In the genomic region with DNA sequence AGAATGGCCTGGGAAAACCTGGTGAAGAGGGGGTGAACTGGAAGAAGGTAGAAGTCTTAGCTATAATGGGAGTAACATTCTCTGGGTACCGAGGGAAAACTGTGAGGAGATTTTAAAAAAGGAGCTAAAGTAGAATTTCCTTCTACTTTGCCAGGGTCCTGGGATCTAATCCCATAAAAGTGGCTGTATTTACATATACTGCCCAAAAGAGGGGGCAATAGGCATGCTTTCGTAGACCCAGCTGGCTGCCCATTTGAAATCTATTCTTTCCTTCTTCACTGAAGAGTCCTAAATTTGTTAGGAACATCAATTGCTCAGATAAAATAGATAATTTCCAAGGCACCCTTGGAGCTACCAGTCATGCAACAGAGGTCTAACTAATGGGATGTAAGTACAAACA, we compare ENCODE assay signal across 8 cellular contexts.
DNase-seq lines count a peak whose midpoint lies in the region; ATAC-seq and TF ChIP-seq lines count a peak whose summit lies in the region.

No MANE protein-coding gene starts in this region.

- peaks cover 0 to 55% of the 10 kb centered on the region in 2 donors for H3K36me3 ChIP-seq in gastroesophageal sphincter

- ATAC-seq in gastroesophageal sphincter (no peak), GM18511 (IDR thresholded peaks at IDR 0.05; ENCODE audit: unreplicated experiment) (no peak)

- CTCF ChIA-PET in GM10248 (lab: Yijun Ruan, JAX): interaction anchor here (0.9 to 5.9 kb wide), 24 partner anchors 8 to 638 kb away, joined by 3 to 55 read pairs (median 4); a partner anchor contains a TSS
- CTCF ChIA-PET in RWPE1 (lab: Yijun Ruan, JAX): interaction anchor here (0.5 to 0.9 kb wide), 6 partner anchors 24 to 646 kb away, joined by 3 to 6 read pairs (median 4); no protein-coding TSS in a partner anchor

- DNase-seq in AG09309 (ENCODE audit: low read depth): no peak
- no peak for DNase-seq in GM10248 (ENCODE audit: extremely low spot score)
- peak; percentile 37 for DNase-seq in RWPE1 (ENCODE audit: low spot score)
- no peak for DNase-seq in activated gamma-delta T cell (lab: John Stamatoyannopoulos, UW)
- no peak for DNase-seq in 8988T
- DNase-seq in NCI-H1048 (lab: John Stamatoyannopoulos, UW): no peak

- H3K27ac ChIP-seq in RWPE1 (no peak overlapping the region), gastroesophageal sphincter (no peak overlapping the region)

- no peak for TF ChIP-seq POLR2A in gastroesophageal sphincter (IDR thresholded peaks at IDR 0.05)

- no peaks in the 10 kb centered on the region for H3K4me1 ChIP-seq in gastroesophageal sphincter

- no peak overlapping the region for H3K4me3 ChIP-seq in AG09309 (ENCODE audit: control insufficient read depth, low read depth, low read length)
- H3K4me3 ChIP-seq in gastroesophageal sphincter: no peak overlapping the region

- no peaks in the 10 kb centered on the region for H3K27me3 ChIP-seq in gastroesophageal sphincter

- TF ChIP-seq CTCF in AG09309 (IDR thresholded peaks at IDR 0.05; ENCODE audit: control insufficient read depth, insufficient read depth, low read depth, low read length, missing control alignments): peak; percentile 58
- TF ChIP-seq CTCF in GM10248 (IDR thresholded peaks at IDR 0.05; ENCODE audit: control extremely low read depth, extremely low read depth, low read depth, missing control alignments): peak; percentile 42
- TF ChIP-seq CTCF in RWPE1 (conservative IDR thresholded peaks at IDR 0.05; ENCODE audit: low read depth): peak; percentile 36
- peak in 3 of 4 experiments; percentile 25 to 49 (median 25) for TF ChIP-seq CTCF in gastroesophageal sphincter (IDR thresholded peaks at IDR 0.05)

- no peak for TF ChIP-seq EP300 in gastroesophageal sphincter (IDR thresholded peaks at IDR 0.05)

- WGBS in gastroesophageal sphincter (ENCODE audit: low coverage in 1 of 2), 2 donors: 66 to 78% methylated on average over 2 of the region's 2 CpGs

- H3K9me3 ChIP-seq in gastroesophageal sphincter: no peaks in the 10 kb centered on the region

- POLR2A ChIA-PET in GM10248 (lab: Yijun Ruan, JAX): no interaction called here
- POLR2A ChIA-PET in RWPE1 (lab: Yijun Ruan, JAX; ENCODE audit: low non-redundant PET): interaction anchor here (0.6 kb wide), 1 partner anchor 188 kb away, joined by 3 read pairs; no protein-coding TSS in a partner anchor
